11 cellular contexts compared by ENCODE assay signal in genomic region chr2:222693837-222694236, GRCh38. TPM values are rescaled to one million over a fixed set of nuclear protein-coding genes. Genes with fewer than 3 reads are reported as not detected.
DNase-seq lines count a peak whose midpoint lies in the region; ATAC-seq and TF ChIP-seq lines count a peak whose summit lies in the region.
"Had no signal": no experiment of that assay in that cellular context is flagged by ENCODE, and none has a peak within 500 bp of the region (broad histone marks: within the 10 kb centered on the region; RNA-seq: fewer than 3 reads in every experiment).

No MANE protein-coding gene starts in this region.

- H3K27ac ChIP-seq in KMS-11: no peak overlapping the region
- no peak overlapping the region for H3K27ac ChIP-seq in smooth muscle cell (ENCODE audit: low read depth)
- H3K27ac ChIP-seq in testis: no peak overlapping the region

- no peaks in the 10 kb centered on the region for H3K9me3 ChIP-seq in smooth muscle cell (replicated peaks; ENCODE audit: low read depth)
- H3K9me3 ChIP-seq in testis: no peaks in the 10 kb centered on the region

- ATAC-seq in GM19043 (IDR thresholded peaks at IDR 0.05; ENCODE audit: low read depth, unreplicated experiment): peak; percentile 62
- ATAC-seq: stimulated activated effector memory CD8-positive, alpha-beta T cell treated with anti-CD3 and anti-CD28 coated beads, Interleukin-12 subunit alpha, Interleukin-12 subunit beta, amount 100 ng/mL, for 72 hours had no signal

- H3K9ac ChIP-seq in KMS-11: no peak overlapping the region
- H3K9ac ChIP-seq in smooth muscle cell (ENCODE audit: low read depth): no peak overlapping the region

- H3K27me3 ChIP-seq in KMS-11 (ENCODE audit: insufficient read depth, low read depth) (no peaks in the 10 kb centered on the region), smooth muscle cell (ENCODE audit: low read depth) (no peaks in the 10 kb centered on the region), testis (no peaks in the 10 kb centered on the region)

- no peak for TF ChIP-seq POLR2A in testis (IDR thresholded peaks at IDR 0.05)

- DNase-seq in AG09319 (ENCODE audit: extremely low read depth, low read depth): no peak
- DNase-seq in cardiac fibroblast (ENCODE audit: low read depth in 2 of 2): peak; percentile 40 to 56
- no peak for DNase-seq in smooth muscle cell (lab: John Stamatoyannopoulos, UW; ENCODE audit: unreplicated experiment)
- DNase-seq in amniotic stem cell (lab: John Stamatoyannopoulos, UW): no peak
- DNase-seq in testis: no peak
- DNase-seq in NCI-H128 (lab: John Stamatoyannopoulos, UW; ENCODE audit: unreplicated experiment): no peak
- DNase-seq: activated CD8-positive, alpha-beta memory T cell treated with anti-CD3 and anti-CD28 coated beads for 24 hours; immature natural killer cell had no signal

- H3K79me2 ChIP-seq in KMS-11 (ENCODE audit: insufficient read depth, low read depth) (no peaks in the 10 kb centered on the region), smooth muscle cell (ENCODE audit: low read depth) (no peaks in the 10 kb centered on the region)

- WGBS in smooth muscle cell (ENCODE audit: low lambda C conversion rate): 77% methylated on average over 1 of the region's 1 CpG
- WGBS in testis, 2 donors: 73 to 87% methylated on average over 1 of the region's 1 CpG

- H3K4me2 ChIP-seq in KMS-11 (no peak overlapping the region), smooth muscle cell (no peak overlapping the region)

- H2AFZ ChIP-seq in KMS-11 (ENCODE audit: low read depth) (no peak overlapping the region), smooth muscle cell (ENCODE audit: low read depth) (no peak overlapping the region)

- no peaks in the 10 kb centered on the region for H3K36me3 ChIP-seq in KMS-11 (ENCODE audit: insufficient read depth)
- no peaks in the 10 kb centered on the region for H3K36me3 ChIP-seq in smooth muscle cell (ENCODE audit: low read depth)
- no peaks in the 10 kb centered on the region for H3K36me3 ChIP-seq in testis (ENCODE audit: low read depth, missing control alignments)

- no peak overlapping the region for H3K4me3 ChIP-seq in KMS-11 (IDR thresholded peaks at IDR 0.05; ENCODE audit: insufficient read depth, low read depth, low read length)
- no peak overlapping the region for H3K4me3 ChIP-seq in cardiac fibroblast (replicated peaks in 1 of 2; ENCODE audit: low read depth in 2 of 2, low read length in 2 of 2)
- no peak overlapping the region for H3K4me3 ChIP-seq in smooth muscle cell
- no peak overlapping the region for H3K4me3 ChIP-seq in testis

- peak; percentile 12 for TF ChIP-seq CTCF in AG09319 (IDR thresholded peaks at IDR 0.05; ENCODE audit: low read depth, low read length)
- TF ChIP-seq CTCF in KMS-11 (conservative IDR thresholded peaks at IDR 0.05; ENCODE audit: low read depth, low read length): 0 out of 2 replicates have a peak, but pooled peaks have one; percentile 27
- TF ChIP-seq CTCF in cardiac fibroblast (IDR thresholded peaks at IDR 0.05; ENCODE audit: low read depth, low read length): peak; percentile 20
- TF ChIP-seq CTCF in smooth muscle cell (IDR thresholded peaks at IDR 0.05; ENCODE audit: borderline replicate concordance, insufficient read depth, poor library complexity, severe bottlenecking): no peak
- no peak for TF ChIP-seq CTCF in testis (IDR thresholded peaks at IDR 0.05)

- intact Hi-C loops in testis (cut with DNase I; ENCODE audit: low total_unique reads): no loop called here

- H4K20me1 ChIP-seq in KMS-11 (ENCODE audit: insufficient read depth) (no peaks in the 10 kb centered on the region), smooth muscle cell (ENCODE audit: low read depth) (no peaks in the 10 kb centered on the region)

- H3K4me1 ChIP-seq in KMS-11 (ENCODE audit: low read depth, poor library complexity, severe bottlenecking) (peaks cover 4% of the 10 kb centered on the region), smooth muscle cell (ENCODE audit: low read depth) (peaks cover 1% of the 10 kb centered on the region), testis (no peaks in the 10 kb centered on the region)

- no peaks in the 10 kb centered on the region for H3F3A ChIP-seq in smooth muscle cell (ENCODE audit: low read depth)

RNA-seq across cellular contexts. Expression of gene MOGAT1, which starts 22.4 kb away (rescaled TPM):
- total RNA-seq in smooth muscle cell: not detected in 2 replicates
- 0.25 TPM in 1 of 2 replicates, not detected in the other for polyA plus RNA-seq in smooth muscle cell
- not detected for total RNA-seq in testis
- not detected for polyA plus RNA-seq in testis (ENCODE audit: insufficient read depth, low read depth, low replicate concordance)
- polyA plus RNA-seq: immature natural killer cell had no signal

RNA-seq across cellular contexts. Expression of gene FARSB, which starts 37.9 kb away (rescaled TPM):
- total RNA-seq in smooth muscle cell (20.3 and 25.7 TPM in 2 replicates), testis (10 to 100 TPM; 14.1 to 22.8 TPM)
- polyA plus RNA-seq in smooth muscle cell (27.0 and 32.4 TPM in 2 replicates), testis (ENCODE audit: insufficient read depth, low read depth, low replicate concordance) (35.0 TPM)

Comparison
In these comparisons a context has a peak if more than half of its experiments do, and no peak if none do; other contexts are left out.
1. DNase-seq: peak in cardiac fibroblast (2 of 2); none in AG09319 (single experiment), smooth muscle cell (single experiment), amniotic stem cell (single experiment), testis (single experiment) and NCI-H128 (single experiment).
2. CTCF ChIP-seq: peak in AG09319 (single experiment), KMS-11 (single experiment) and cardiac fibroblast (single experiment); none in smooth muscle cell (single experiment) and testis (0 of 3).